1 cellular context compared by ENCODE assay signal in the genomic region with DNA sequence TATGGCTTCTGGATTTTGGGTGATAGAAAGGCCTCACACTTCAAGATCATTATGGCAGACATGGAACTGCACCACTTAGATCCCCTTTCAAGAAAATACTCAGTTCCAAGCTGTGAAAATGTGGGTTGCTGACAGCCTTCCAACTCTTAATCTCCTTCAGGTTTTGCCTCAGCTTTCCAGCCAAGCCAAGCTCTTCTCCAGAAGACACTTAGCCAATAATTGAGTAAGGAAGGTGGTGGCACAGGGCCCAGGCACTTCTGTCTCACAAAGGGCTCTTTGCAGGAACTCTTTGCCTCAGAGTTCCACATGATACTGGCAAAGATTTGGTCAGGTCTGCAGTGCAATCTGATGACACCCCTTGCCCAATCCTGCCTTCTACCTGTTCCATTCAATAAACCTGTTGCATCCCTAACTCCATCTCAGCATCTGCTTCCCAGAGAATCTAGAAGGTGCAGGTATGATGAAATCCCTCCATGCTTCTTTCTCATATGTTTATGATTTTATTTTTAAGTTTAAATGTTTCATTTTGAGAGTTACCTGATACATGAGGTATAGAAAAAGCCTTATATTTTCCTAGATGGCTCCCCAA.
TF ChIP-seq lines count a peak whose summit lies in the region.

No MANE protein-coding gene starts in this region.

TF ChIP-seq in HEK293, 187 proteins besides CTCF, POLR2A, EP300 and RAD21 (continued from another document):
- TF ChIP-seq, protein P1, sequence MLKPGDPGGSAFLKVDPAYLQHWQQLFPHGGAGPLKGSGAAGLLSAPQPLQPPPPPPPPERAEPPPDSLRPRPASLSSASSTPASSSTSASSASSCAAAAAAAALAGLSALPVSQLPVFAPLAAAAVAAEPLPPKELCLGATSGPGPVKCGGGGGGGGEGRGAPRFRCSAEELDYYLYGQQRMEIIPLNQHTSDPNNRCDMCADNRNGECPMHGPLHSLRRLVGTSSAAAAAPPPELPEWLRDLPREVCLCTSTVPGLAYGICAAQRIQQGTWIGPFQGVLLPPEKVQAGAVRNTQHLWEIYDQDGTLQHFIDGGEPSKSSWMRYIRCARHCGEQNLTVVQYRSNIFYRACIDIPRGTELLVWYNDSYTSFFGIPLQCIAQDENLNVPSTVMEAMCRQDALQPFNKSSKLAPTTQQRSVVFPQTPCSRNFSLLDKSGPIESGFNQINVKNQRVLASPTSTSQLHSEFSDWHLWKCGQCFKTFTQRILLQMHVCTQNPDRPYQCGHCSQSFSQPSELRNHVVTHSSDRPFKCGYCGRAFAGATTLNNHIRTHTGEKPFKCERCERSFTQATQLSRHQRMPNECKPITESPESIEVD (tag by site-specific recombination; IDR thresholded peaks at IDR 0.05): no peak
